ENCODE assay signal across 1 cellular context in the genomic region with DNA sequence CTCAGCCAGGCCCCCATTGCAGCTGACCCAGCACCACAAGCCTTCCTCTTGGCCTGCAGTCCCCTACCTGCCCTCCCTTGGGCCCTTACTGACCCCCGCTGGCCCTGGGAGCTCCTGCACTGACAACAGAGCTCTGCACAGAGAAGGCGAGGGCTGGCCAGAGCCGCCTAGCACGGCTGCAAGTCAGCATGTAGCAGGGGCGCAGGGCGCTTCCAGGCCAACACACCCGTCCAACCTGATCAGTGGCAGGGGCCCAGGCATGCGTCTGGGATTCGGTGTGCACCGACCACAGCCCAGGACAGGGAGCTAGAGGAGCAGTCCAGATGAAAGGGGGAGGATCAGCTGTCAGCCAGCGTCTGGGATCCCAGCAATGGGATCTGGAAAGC.
TF ChIP-seq lines count a peak whose summit lies in the region.

No MANE protein-coding gene starts in this region.

TF ChIP-seq in GM23338, 12 proteins besides CTCF, POLR2A, EP300 and RAD21:
- TF ChIP-seq, protein P1, sequence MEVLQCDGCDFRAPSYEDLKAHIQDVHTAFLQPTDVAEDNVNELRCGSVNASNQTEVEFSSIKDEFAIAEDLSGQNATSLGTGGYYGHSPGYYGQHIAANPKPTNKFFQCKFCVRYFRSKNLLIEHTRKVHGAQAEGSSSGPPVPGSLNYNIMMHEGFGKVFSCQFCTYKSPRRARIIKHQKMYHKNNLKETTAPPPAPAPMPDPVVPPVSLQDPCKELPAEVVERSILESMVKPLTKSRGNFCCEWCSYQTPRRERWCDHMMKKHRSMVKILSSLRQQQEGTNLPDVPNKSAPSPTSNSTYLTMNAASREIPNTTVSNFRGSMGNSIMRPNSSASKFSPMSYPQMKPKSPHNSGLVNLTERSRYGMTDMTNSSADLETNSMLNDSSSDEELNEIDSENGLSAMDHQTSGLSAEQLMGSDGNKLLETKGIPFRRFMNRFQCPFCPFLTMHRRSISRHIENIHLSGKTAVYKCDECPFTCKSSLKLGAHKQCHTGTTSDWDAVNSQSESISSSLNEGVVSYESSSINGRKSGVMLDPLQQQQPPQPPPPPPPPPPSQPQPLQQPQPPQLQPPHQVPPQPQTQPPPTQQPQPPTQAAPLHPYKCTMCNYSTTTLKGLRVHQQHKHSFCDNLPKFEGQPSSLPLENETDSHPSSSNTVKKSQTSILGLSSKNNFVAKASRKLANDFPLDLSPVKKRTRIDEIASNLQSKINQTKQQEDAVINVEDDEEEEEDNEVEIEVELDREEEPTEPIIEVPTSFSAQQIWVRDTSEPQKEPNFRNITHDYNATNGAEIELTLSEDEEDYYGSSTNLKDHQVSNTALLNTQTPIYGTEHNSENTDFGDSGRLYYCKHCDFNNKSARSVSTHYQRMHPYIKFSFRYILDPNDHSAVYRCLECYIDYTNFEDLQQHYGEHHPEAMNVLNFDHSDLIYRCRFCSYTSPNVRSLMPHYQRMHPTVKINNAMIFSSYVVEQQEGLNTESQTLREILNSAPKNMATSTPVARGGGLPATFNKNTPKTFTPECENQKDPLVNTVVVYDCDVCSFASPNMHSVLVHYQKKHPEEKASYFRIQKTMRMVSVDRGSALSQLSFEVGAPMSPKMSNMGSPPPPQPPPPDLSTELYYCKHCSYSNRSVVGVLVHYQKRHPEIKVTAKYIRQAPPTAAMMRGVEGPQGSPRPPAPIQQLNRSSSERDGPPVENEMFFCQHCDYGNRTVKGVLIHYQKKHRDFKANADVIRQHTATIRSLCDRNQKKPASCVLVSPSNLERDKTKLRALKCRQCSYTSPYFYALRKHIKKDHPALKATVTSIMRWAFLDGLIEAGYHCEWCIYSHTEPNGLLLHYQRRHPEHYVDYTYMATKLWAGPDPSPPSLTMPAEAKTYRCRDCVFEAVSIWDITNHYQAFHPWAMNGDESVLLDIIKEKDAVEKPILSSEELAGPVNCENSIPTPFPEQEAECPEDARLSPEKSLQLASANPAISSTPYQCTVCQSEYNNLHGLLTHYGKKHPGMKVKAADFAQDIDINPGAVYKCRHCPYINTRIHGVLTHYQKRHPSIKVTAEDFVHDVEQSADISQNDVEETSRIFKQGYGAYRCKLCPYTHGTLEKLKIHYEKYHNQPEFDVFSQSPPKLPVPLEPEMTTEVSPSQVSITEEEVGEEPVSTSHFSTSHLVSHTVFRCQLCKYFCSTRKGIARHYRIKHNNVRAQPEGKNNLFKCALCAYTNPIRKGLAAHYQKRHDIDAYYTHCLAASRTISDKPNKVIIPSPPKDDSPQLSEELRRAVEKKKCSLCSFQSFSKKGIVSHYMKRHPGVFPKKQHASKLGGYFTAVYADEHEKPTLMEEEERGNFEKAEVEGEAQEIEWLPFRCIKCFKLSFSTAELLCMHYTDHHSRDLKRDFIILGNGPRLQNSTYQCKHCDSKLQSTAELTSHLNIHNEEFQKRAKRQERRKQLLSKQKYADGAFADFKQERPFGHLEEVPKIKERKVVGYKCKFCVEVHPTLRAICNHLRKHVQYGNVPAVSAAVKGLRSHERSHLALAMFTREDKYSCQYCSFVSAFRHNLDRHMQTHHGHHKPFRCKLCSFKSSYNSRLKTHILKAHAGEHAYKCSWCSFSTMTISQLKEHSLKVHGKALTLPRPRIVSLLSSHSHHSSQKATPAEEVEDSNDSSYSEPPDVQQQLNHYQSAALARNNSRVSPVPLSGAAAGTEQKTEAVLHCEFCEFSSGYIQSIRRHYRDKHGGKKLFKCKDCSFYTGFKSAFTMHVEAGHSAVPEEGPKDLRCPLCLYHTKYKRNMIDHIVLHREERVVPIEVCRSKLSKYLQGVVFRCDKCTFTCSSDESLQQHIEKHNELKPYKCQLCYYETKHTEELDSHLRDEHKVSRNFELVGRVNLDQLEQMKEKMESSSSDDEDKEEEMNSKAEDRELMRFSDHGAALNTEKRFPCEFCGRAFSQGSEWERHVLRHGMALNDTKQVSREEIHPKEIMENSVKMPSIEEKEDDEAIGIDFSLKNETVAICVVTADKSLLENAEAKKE (CRISPR knock-in tag; IDR thresholded peaks at IDR 0.05), result no peak
- no peak for TF ChIP-seq POLR2AphosphoS5 (IDR thresholded peaks at IDR 0.05; ENCODE audit: low read depth)
- TF ChIP-seq JUNB (IDR thresholded peaks at IDR 0.05; ENCODE audit: unreplicated experiment), result no peak
- no peak for TF ChIP-seq EZH2 (IDR thresholded peaks at IDR 0.05; ENCODE audit: low read depth, unreplicated experiment)
- no peak for TF ChIP-seq EZH2phosphoT487 (IDR thresholded peaks at IDR 0.05; ENCODE audit: unreplicated experiment)
- TF ChIP-seq CREB1 (CRISPR knock-in tag; IDR thresholded peaks at IDR 0.05; ENCODE audit: low read depth), result no peak
- TF ChIP-seq, protein P2, sequence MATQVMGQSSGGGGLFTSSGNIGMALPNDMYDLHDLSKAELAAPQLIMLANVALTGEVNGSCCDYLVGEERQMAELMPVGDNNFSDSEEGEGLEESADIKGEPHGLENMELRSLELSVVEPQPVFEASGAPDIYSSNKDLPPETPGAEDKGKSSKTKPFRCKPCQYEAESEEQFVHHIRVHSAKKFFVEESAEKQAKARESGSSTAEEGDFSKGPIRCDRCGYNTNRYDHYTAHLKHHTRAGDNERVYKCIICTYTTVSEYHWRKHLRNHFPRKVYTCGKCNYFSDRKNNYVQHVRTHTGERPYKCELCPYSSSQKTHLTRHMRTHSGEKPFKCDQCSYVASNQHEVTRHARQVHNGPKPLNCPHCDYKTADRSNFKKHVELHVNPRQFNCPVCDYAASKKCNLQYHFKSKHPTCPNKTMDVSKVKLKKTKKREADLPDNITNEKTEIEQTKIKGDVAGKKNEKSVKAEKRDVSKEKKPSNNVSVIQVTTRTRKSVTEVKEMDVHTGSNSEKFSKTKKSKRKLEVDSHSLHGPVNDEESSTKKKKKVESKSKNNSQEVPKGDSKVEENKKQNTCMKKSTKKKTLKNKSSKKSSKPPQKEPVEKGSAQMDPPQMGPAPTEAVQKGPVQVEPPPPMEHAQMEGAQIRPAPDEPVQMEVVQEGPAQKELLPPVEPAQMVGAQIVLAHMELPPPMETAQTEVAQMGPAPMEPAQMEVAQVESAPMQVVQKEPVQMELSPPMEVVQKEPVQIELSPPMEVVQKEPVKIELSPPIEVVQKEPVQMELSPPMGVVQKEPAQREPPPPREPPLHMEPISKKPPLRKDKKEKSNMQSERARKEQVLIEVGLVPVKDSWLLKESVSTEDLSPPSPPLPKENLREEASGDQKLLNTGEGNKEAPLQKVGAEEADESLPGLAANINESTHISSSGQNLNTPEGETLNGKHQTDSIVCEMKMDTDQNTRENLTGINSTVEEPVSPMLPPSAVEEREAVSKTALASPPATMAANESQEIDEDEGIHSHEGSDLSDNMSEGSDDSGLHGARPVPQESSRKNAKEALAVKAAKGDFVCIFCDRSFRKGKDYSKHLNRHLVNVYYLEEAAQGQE (IDR thresholded peaks at IDR 0.05; ENCODE audit: unreplicated experiment), result no peak
